In the genomic region with DNA sequence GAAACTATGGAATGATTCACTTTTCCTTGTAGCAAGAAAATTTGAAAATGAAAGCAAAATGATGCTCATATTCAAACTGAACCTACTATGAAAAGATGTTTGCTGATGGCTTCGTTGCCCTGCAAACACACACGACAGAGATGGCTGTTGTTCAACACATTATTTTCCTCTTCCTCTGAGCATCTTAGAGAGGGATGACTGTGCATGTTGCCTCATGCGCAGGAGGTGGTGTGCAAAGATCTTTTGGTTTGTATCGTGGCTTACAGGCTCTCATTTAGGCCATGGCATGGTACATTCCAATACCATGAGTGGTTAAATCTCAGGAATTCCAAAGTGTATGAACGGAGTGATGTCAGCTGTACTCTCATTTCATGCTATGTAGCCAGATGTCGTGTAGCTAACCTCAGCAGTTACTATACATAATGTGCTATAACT, we compare ENCODE assay signal across 9 cellular contexts.
A peak's percentile ranks its signal among the peaks of the same experiment; 100 is the strongest.
DNase-seq lines count a peak whose midpoint lies in the region; ATAC-seq, FAIRE-seq and TF ChIP-seq lines count a peak whose summit lies in the region.
"Had no signal": no experiment of that assay in that cellular context is flagged by ENCODE, and none has a peak within 500 bp of the region (broad histone marks: within the 10 kb centered on the region; RNA-seq: fewer than 3 reads in every experiment).

No MANE protein-coding gene starts in this region.

- intact Hi-C loops in pancreas (cut with DNase I): no loop called here
- intact Hi-C loops in prostate gland (cut with DNase I): loop anchor here (5.0 kb wide), 1 partner anchor 35 kb away; no protein-coding TSS in a partner anchor

- FAIRE-seq in pancreas (lab: Jason Lieb, UNC) (no peak), GM12892 (lab: Jason Lieb, UNC) (no peak)

- peaks cover 69% of the 10 kb centered on the region for H3K4me1 ChIP-seq in SJCRH30
- H3K4me1 ChIP-seq in pancreas: peaks cover 4 to 14% (median 7%) of the 10 kb centered on the region in 3 donors
- H3K4me1 ChIP-seq in prostate gland (replicated peaks): no peaks in the 10 kb centered on the region

- H3K27ac ChIP-seq in SJCRH30 (peak overlapping the region; percentile 82), pancreas (no peak overlapping the region), prostate gland (no peak overlapping the region)
- H3K27ac ChIP-seq: BLaER1 had no signal

- no peak for TF ChIP-seq POLR2A in GM12892 (IDR thresholded peaks at IDR 0.05; ENCODE audit: low read depth, low read length)
- TF ChIP-seq POLR2A in prostate gland (IDR thresholded peaks at IDR 0.05): no peak

- no peak for DNase-seq in activated CD4-positive, CD25-positive, alpha-beta regulatory T cell treated with anti-CD3 and anti-CD28 coated beads, Interleukin-2, amount 50 U/mL, for 72 hours
- DNase-seq in SJCRH30 (peak; percentile 88 to 94), choroid plexus epithelial cell (ENCODE audit: low read depth) (peak; percentile 99), pancreas (no peak), GM12892 (ENCODE audit: insufficient read length) (no peak), prostate gland (ENCODE audit: low spot score) (no peak), NCI-H2107 (lab: John Stamatoyannopoulos, UW) (no peak)

- H3K4me3 ChIP-seq in SJCRH30 (no peak overlapping the region), choroid plexus epithelial cell (ENCODE audit: low read depth, low read length) (no peak overlapping the region), pancreas (no peak overlapping the region), prostate gland (no peak overlapping the region)
- H3K4me3 ChIP-seq: BLaER1 had no signal

- H3K27me3 ChIP-seq in SJCRH30 (no peaks in the 10 kb centered on the region), pancreas (no peaks in the 10 kb centered on the region), prostate gland (replicated peaks; ENCODE audit: insufficient read depth) (no peaks in the 10 kb centered on the region)
- H3K27me3 ChIP-seq: BLaER1 had no signal

- no peaks in the 10 kb centered on the region for H3K9me3 ChIP-seq in SJCRH30 (replicated peaks)
- no peaks in the 10 kb centered on the region for H3K9me3 ChIP-seq in pancreas
- no peaks in the 10 kb centered on the region for H3K9me3 ChIP-seq in prostate gland
- H3K9me3 ChIP-seq: BLaER1 had no signal

- ATAC-seq in activated CD4-positive, CD25-positive, alpha-beta regulatory T cell treated with anti-CD3 and anti-CD28 coated beads, Interleukin-2, amount 50 U/mL, for 24 hours: peak; percentile 93 to 96
- peak in 3 of 4 donors; percentile 28 to 53 (median 41) for ATAC-seq in pancreas

- no peak for TF ChIP-seq CTCF in choroid plexus epithelial cell (conservative IDR thresholded peaks at IDR 0.05; ENCODE audit: low read depth, low read length)
- TF ChIP-seq CTCF in pancreas (IDR thresholded peaks at IDR 0.05): no peak
- no peak for TF ChIP-seq CTCF in prostate gland (IDR thresholded peaks at IDR 0.05)

- H3K36me3 ChIP-seq in SJCRH30 (no peaks in the 10 kb centered on the region), pancreas (no peaks in the 10 kb centered on the region), prostate gland (no peaks in the 10 kb centered on the region)
- H3K36me3 ChIP-seq: BLaER1 had no signal

- 72 to 89% methylated on average over 6 of the region's 6 CpGs for WGBS in pancreas, 2 donors
- WGBS in prostate gland: 31% methylated on average over 6 of the region's 6 CpGs

Comparison
In these comparisons a context has a peak if more than half of its experiments do, and no peak if none do; other contexts are left out.
1. DNase-seq: peak in SJCRH30 (2 of 2) and choroid plexus epithelial cell (single experiment); none in activated CD4-positive, CD25-positive, alpha-beta regulatory T cell treated with anti-CD3 and anti-CD28 coated beads, Interleukin-2, amount 50 U/mL, for 72 hours (single experiment), pancreas (0 of 6), GM12892 (single experiment), prostate gland (single experiment) and NCI-H2107 (single experiment).